In the genomic region with DNA sequence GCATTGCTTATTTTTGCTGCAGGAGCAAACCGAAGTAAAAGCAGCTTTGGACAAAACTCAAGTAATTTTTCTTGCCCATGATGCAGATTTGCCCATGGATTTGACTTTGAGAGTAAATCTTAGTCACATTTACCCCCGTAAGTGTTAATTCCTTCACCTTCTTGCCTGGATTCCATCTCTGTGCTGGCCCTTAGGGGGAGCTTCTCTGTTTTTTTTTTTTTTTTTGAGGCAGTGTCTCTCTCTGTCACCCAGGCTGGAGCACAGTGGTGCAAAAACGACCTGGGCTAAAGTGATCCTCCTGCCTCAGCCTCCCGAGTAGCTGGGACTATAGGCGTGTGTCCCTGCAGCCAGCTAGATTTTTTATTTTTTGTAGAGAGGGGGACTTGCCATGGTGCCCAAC, we compare ENCODE assay signal across 17 cellular contexts.
A peak's percentile ranks its signal among the peaks of the same experiment; 100 is the strongest.
DNase-seq lines count a peak whose midpoint lies in the region; ATAC-seq, FAIRE-seq and TF ChIP-seq lines count a peak whose summit lies in the region.
"Had no signal": no experiment of that assay in that cellular context is flagged by ENCODE, and none has a peak within 500 bp of the region (broad histone marks: within the 10 kb centered on the region; RNA-seq: fewer than 3 reads in every experiment).

No MANE protein-coding gene starts in this region.

- no peaks in the 10 kb centered on the region for H3K9me3 ChIP-seq in Loucy (ENCODE audit: insufficient read depth, low read depth, low read length)
- H3K9me3 ChIP-seq in K562 (replicated peaks; ENCODE audit: control insufficient read depth, insufficient read depth, low read depth, low read length), result no peaks in the 10 kb centered on the region
- H3K9me3 ChIP-seq in effector memory CD4-positive, alpha-beta T cell (ENCODE audit: control insufficient read depth, low read length), result no peaks in the 10 kb centered on the region

- DNase-seq in GM23338 (ENCODE audit: low spot score), result peak; percentile 18
- no peak for DNase-seq in K562 (ENCODE audit: extremely low read depth in 1 of 4, low spot score in 3 of 4)
- DNase-seq in iPS-NIHi7 (ENCODE audit: extremely low spot score), result peak; percentile 15
- DNase-seq in effector memory CD4-positive, alpha-beta T cell, result no peak
- no peak for DNase-seq in GM13977 (ENCODE audit: low spot score)
- DNase-seq in cerebellar cortex (ENCODE audit: low spot score), result no peak
- DNase-seq: 8988T; Calu3; CD8-positive, alpha-beta T cell; DMS79 treated with DMSO at 0.1 percent for 48 hours; GF-D8; GM23248; H7 had no signal

- no peaks in the 10 kb centered on the region for H3K27me3 ChIP-seq in GM23338 (ENCODE audit: insufficient read depth)
- no peaks in the 10 kb centered on the region for H3K27me3 ChIP-seq in Loucy (ENCODE audit: insufficient read depth, low read length, poor library complexity, severe bottlenecking)
- no peaks in the 10 kb centered on the region for H3K27me3 ChIP-seq in K562 (ENCODE audit: control insufficient read depth in 2 of 2, insufficient read depth in 2 of 2, low read length in 2 of 2)
- no peaks in the 10 kb centered on the region for H3K27me3 ChIP-seq in effector memory CD4-positive, alpha-beta T cell (replicated peaks; ENCODE audit: control insufficient read depth, insufficient read depth, low read length, poor library complexity, severe bottlenecking)
- H3K27me3 ChIP-seq: BLaER1 treated with 17β-estradiol and CSF1 and Interleukin-3, amounts not matched to agents 10 nM and 100 nM had no signal

- H3K4me2 ChIP-seq in GM23338 (no peak overlapping the region), Loucy (ENCODE audit: low read depth, low read length, poor library complexity, severe bottlenecking) (no peak overlapping the region), K562 (ENCODE audit: insufficient read depth, low read length) (no peak overlapping the region)
- H3K4me2 ChIP-seq: BLaER1 treated with 17β-estradiol and CSF1 and Interleukin-3, amounts not matched to agents 10 nM and 100 nM had no signal

- ATAC-seq in GM23338 (peak; percentile 55), K562 (no peak), GM19023 (IDR thresholded peaks at IDR 0.05; ENCODE audit: unreplicated experiment) (no peak)
- ATAC-seq: CD8-positive, alpha-beta T cell had no signal

- H3K9me2 ChIP-seq in GM23338 (ENCODE audit: insufficient read depth) (no peaks in the 10 kb centered on the region), Loucy (replicated peaks; ENCODE audit: low read depth, low read length) (no peaks in the 10 kb centered on the region)

- H3K79me2 ChIP-seq in GM23338 (replicated peaks; ENCODE audit: insufficient read depth), result no peaks in the 10 kb centered on the region
- no peaks in the 10 kb centered on the region for H3K79me2 ChIP-seq in Loucy (ENCODE audit: insufficient read depth, low read length)
- H3K79me2 ChIP-seq in K562 (ENCODE audit: control insufficient read depth, insufficient read depth, low read length), result no peaks in the 10 kb centered on the region

- no peaks in the 10 kb centered on the region for H3K36me3 Mint-ChIP-seq in GM23338 (ENCODE audit: low read depth)

- no peak overlapping the region for H3K4me3 ChIP-seq in GM23338
- H3K4me3 ChIP-seq in Loucy (ENCODE audit: low read length, poor library complexity, severe bottlenecking), result no peak overlapping the region
- H3K4me3 ChIP-seq in K562, result no peak overlapping the region
- H3K4me3 ChIP-seq in effector memory CD4-positive, alpha-beta T cell (ENCODE audit: insufficient read depth, low read depth, low read length, poor library complexity, severe bottlenecking), result no peak overlapping the region
- H3K4me3 ChIP-seq: BLaER1 treated with 17β-estradiol and CSF1 and Interleukin-3, amounts not matched to agents 10 nM and 100 nM; GM23248 had no signal

- no peak overlapping the region for H3K9ac ChIP-seq in Loucy (ENCODE audit: low read depth, low read length, poor library complexity, severe bottlenecking)
- no peak overlapping the region for H3K9ac ChIP-seq in K562 (ENCODE audit: insufficient read depth in 1 of 2, low read depth in 2 of 2, low read length in 2 of 2)
- H3K9ac ChIP-seq: BLaER1 treated with 17β-estradiol and CSF1 and Interleukin-3, amounts not matched to agents 10 nM and 100 nM; GM23248 had no signal

- WGBS in K562 (ENCODE audit: insufficient coverage, low coverage, missing lambda C conversion rate), result 30% methylated on average over 5 of the region's 5 CpGs

- no peak overlapping the region for H2AFZ ChIP-seq in GM23338
- H2AFZ ChIP-seq in Loucy (ENCODE audit: low read length), result no peak overlapping the region
- H2AFZ ChIP-seq in K562 (ENCODE audit: low read depth, low read length), result no peak overlapping the region
- H2AFZ ChIP-seq: GM23248 had no signal

- TF ChIP-seq EP300 in K562 (IDR thresholded peaks at IDR 0.05; ENCODE audit: low read length), result no peak

- no TSS peak for BruUV-seq in K562 (replicated peaks; lab: Mats Ljungman, UMichigan)

- FAIRE-seq in K562 (lab: Jason Lieb, UNC), result no peak

- H3K4me1 Mint-ChIP-seq in GM23338, result peaks cover 6% of the 10 kb centered on the region; the same call in 2 of the 3 replicates

- H3K27ac ChIP-seq in GM23338 (ENCODE audit: low read depth), result no peak overlapping the region
- H3K27ac ChIP-seq in K562 (ENCODE audit: extremely low read depth, low read depth, low read length), result no peak overlapping the region
- H3K27ac ChIP-seq in effector memory CD4-positive, alpha-beta T cell (ENCODE audit: insufficient read depth, low read length, poor library complexity, severe bottlenecking), result no peak overlapping the region
- H3K27ac ChIP-seq: BLaER1 treated with 17β-estradiol and CSF1 and Interleukin-3, amounts not matched to agents 10 nM and 100 nM; GM23248 had no signal

- H3K27ac Mint-ChIP-seq in GM23338, result no peak overlapping the region
- H3K27ac Mint-ChIP-seq: B cell; CD8-positive, alpha-beta T cell had no signal

- TF ChIP-seq RAD21 in K562 (CRISPR knock-in tag; conservative IDR thresholded peaks at IDR 0.05 in 1 of 2, IDR thresholded peaks at IDR 0.05 in 1 of 2), result no peak

- peak; percentile 14 to 32; a peak in 3 of 4 replicates for TF ChIP-seq CTCF in GM23338 (conservative IDR thresholded peaks at IDR 0.05; ENCODE audit: low read depth in 2 of 2)
- TF ChIP-seq CTCF in Loucy (conservative IDR thresholded peaks at IDR 0.05; ENCODE audit: low read length), result peak; percentile 19; the same call in 1 of the 2 replicates
- no peak for TF ChIP-seq CTCF in K562 (IDR thresholded peaks at IDR 0.05 in 2 of 3, conservative IDR thresholded peaks at IDR 0.05 in 1 of 3; ENCODE audit: insufficient read depth in 2 of 3, low read depth in 1 of 3, low read length in 3 of 3)
- no peak for TF ChIP-seq CTCF in GM13977 (IDR thresholded peaks at IDR 0.05; ENCODE audit: extremely low read depth, insufficient read depth, missing control alignments)

- no peak for TF ChIP-seq POLR2A in K562 (conservative IDR thresholded peaks at IDR 0.05)

- H3K27me3 Mint-ChIP-seq in GM23338 (ENCODE audit: insufficient read depth, low read depth, poor library complexity), result peaks cover 2% of the 10 kb centered on the region
- H3K27me3 Mint-ChIP-seq: B cell had no signal

- H3K9me1 ChIP-seq in K562 (ENCODE audit: control insufficient read depth, insufficient read depth, low read length), result no peaks in the 10 kb centered on the region

- in situ Hi-C loops in K562 (cut with MboI), result no loop called here
- in situ Hi-C loops in GM13977 (cut with MboI; ENCODE audit: low pct_unique_long_range_greater_than_20kb, low sequenced_read_pairs, unreplicated experiment), result no loop called here

- intact Hi-C loops in K562 (cut with micrococcal nuclease), result no loop called here

- H3K4me3 Mint-ChIP-seq in GM23338, result no peak overlapping the region
- H3K4me3 Mint-ChIP-seq: B cell; CD8-positive, alpha-beta T cell had no signal

- CTCF ChIA-PET in K562 (lab: Yijun Ruan, JAX; ENCODE audit: low intra/inter-chr PET ratio), result no interaction called here

- H3K9me3 Mint-ChIP-seq in GM23338, result no peaks in the 10 kb centered on the region
- H3K9me3 Mint-ChIP-seq: CD8-positive, alpha-beta T cell had no signal

- H3K36me3 ChIP-seq in GM23338 (ENCODE audit: insufficient read depth) (no peaks in the 10 kb centered on the region), Loucy (ENCODE audit: insufficient read depth, low read length) (no peaks in the 10 kb centered on the region; the same call in 1 of the 2 replicates), K562 (ENCODE audit: control insufficient read depth, insufficient read depth, low read length) (no peaks in the 10 kb centered on the region)
- H3K36me3 ChIP-seq in effector memory CD4-positive, alpha-beta T cell (ENCODE audit: control insufficient read depth, insufficient read depth, low read length), result peaks cover 4% of the 10 kb centered on the region

- POLR2A ChIA-PET in K562 (lab: Yijun Ruan, JAX), result no interaction called here

- H3F3A ChIP-seq in GM23338 (replicated peaks; ENCODE audit: low read depth) (no peaks in the 10 kb centered on the region), Loucy (ENCODE audit: low read depth) (no peaks in the 10 kb centered on the region)

- H3K4me1 ChIP-seq in GM23338 (ENCODE audit: insufficient read depth) (no peaks in the 10 kb centered on the region), Loucy (ENCODE audit: insufficient read depth, low read length, poor library complexity, severe bottlenecking) (no peaks in the 10 kb centered on the region), K562 (replicated peaks in 1 of 2; ENCODE audit: control insufficient read depth in 2 of 2, insufficient read depth in 2 of 2, low read length in 2 of 2) (no peaks in the 10 kb centered on the region)
- no peaks in the 10 kb centered on the region for H3K4me1 ChIP-seq in effector memory CD4-positive, alpha-beta T cell (ENCODE audit: control insufficient read depth, insufficient read depth, low read length, poor library complexity, severe bottlenecking)

- H4K20me1 ChIP-seq in GM23338 (replicated peaks; ENCODE audit: insufficient read depth), result no peaks in the 10 kb centered on the region
- H4K20me1 ChIP-seq in Loucy (ENCODE audit: insufficient read depth, low read length, poor library complexity, severe bottlenecking), result no peaks in the 10 kb centered on the region
- H4K20me1 ChIP-seq in K562 (replicated peaks; ENCODE audit: control insufficient read depth, insufficient read depth, low read length), result no peaks in the 10 kb centered on the region
- H4K20me1 ChIP-seq: BLaER1 treated with 17β-estradiol and CSF1 and Interleukin-3, amounts not matched to agents 10 nM and 100 nM had no signal

TF ChIP-seq in GM23338, 12 proteins besides CTCF, POLR2A, EP300 and RAD21 (continues in another document):
- TF ChIP-seq EZH2phosphoT487 (IDR thresholded peaks at IDR 0.05; ENCODE audit: unreplicated experiment) (no peak), ZNF331 (CRISPR knock-in tag; IDR thresholded peaks at IDR 0.05; ENCODE audit: low read depth) (no peak), NANOG (IDR thresholded peaks at IDR 0.05; ENCODE audit: borderline replicate concordance) (no peak), POLR2AphosphoS5 (IDR thresholded peaks at IDR 0.05; ENCODE audit: low read depth) (no peak)

TF ChIP-seq in K562, 482 proteins besides CTCF, POLR2A, EP300 and RAD21 (continues in another document):
- 0 out of 2 replicates have a peak, but pooled peaks have one; percentile 25 for TF ChIP-seq ZNF384 (IDR thresholded peaks at IDR 0.05; ENCODE audit: low read depth, low read length)

Comparison
In these comparisons a context has a peak if more than half of its experiments do, and no peak if none do; other contexts are left out.
1. DNase-seq: peak in GM23338 (single experiment) and iPS-NIHi7 (single experiment); none in K562 (0 of 4), effector memory CD4-positive, alpha-beta T cell (0 of 3), GM13977 (single experiment) and cerebellar cortex (single experiment).
2. CTCF ChIP-seq: peak in GM23338 (2 of 2) and Loucy (single experiment); none in K562 (0 of 3) and GM13977 (single experiment).